In the genomic region with DNA sequence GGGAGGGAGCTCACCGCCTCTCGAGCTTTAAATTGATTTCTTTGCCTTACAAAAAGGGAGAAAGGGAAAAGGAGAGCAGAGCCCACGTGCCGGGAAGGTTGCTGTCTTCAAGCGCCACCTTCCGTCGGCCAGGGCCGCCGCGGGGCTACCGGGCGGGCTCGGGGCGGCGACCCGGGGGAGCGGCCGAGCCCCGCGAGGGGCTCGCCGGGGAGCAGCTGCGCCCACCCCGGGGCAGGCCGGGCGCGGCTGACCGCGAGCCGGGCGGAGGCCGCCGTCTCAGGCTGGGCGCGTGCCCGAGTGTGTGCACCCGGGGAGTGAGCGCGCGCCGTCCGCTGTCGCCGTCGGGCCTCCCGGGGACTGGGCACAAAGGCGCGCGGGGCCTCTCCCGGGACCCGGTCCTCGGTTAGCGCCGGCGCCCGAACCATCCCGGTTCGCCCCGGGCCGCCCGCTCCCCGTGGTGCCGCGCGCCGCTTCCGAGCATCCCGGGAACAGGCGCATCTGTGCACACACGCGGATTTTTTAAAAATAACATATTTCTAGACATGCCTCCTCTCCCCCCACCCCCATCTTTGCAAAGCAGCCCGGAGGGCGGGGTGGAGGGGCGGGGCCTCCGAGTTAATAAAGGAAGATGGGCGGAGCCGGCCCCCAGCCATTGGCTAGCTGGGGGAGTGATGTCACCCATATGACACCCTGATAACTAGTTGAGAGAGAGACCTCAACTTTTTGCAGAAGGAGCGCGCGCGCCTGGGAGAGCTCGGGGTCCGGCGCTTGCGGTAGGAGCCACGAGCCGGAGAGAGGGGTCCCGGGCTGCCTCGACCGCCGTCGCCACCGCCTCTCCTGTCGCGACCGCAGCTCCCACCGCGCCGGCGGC, we compare ENCODE assay signal across 8 cellular contexts. TPM values are rescaled to one million over a fixed set of nuclear protein-coding genes. Genes with fewer than 3 reads are reported as not detected.
DNase-seq lines count a peak whose midpoint lies in the region; ATAC-seq and TF ChIP-seq lines count a peak whose summit lies in the region.

Gene SOX11 (plus strand): TSS at position 726 of the 871 bp plus-strand sequence. CDS start 338 bp downstream, outside the sequence.

- H3K9me3 ChIP-seq in neuronal stem cell (replicated peaks in 1 of 2; ENCODE audit: control insufficient read depth in 2 of 2, insufficient read depth in 1 of 2, low read depth in 1 of 2, low read length in 2 of 2): no peaks in the 10 kb centered on the region

- DNase-seq in GM20000 (ENCODE audit: low spot score) (peak; percentile 47), NCI-H524 (lab: John Stamatoyannopoulos, UW) (peak; percentile 95 to 98), fibroblast of pulmonary artery (ENCODE audit: low read depth) (peak; percentile 56), neuronal stem cell (ENCODE audit: low spot score) (peak; percentile 96), left lobe of liver (ENCODE audit: low spot score) (no peak)

- peak within 1 kb of the TSS; percentile 93 for H2AK5ac ChIP-seq in neuronal stem cell (ENCODE audit: low read depth, low read length)

- H3K9ac ChIP-seq in neuronal stem cell (ENCODE audit: low read depth, low read length, poor library complexity): peak within 1 kb of the TSS; percentile 99

- peak within 1 kb of the TSS; percentile 79 for H4K91ac ChIP-seq in neuronal stem cell (ENCODE audit: low read depth, low read length, poor library complexity)

- no peak for TF ChIP-seq CTCF in GM20000 (IDR thresholded peaks at IDR 0.05; ENCODE audit: extremely low read depth, missing control alignments)
- TF ChIP-seq CTCF in fibroblast of pulmonary artery (IDR thresholded peaks at IDR 0.05; ENCODE audit: low read length, missing control alignments): no peak

- peak within 1 kb of the TSS; percentile 99 for H3K18ac ChIP-seq in neuronal stem cell (ENCODE audit: low read length)

- H3K27me3 ChIP-seq in neuronal stem cell (ENCODE audit: control insufficient read depth in 3 of 3, insufficient read depth in 3 of 3, low read depth in 1 of 3, low read length in 3 of 3): no peaks in the 10 kb centered on the region

- H3K14ac ChIP-seq in neuronal stem cell (ENCODE audit: low read length): peak within 1 kb of the TSS; percentile 94

- peak within 1 kb of the TSS; percentile 93 for H2BK5ac ChIP-seq in neuronal stem cell (ENCODE audit: low read length)

- H3K27ac ChIP-seq in neuronal stem cell (replicated peaks; ENCODE audit: low read length): peak within 1 kb of the TSS; percentile 99

- H2AFZ ChIP-seq in neuronal stem cell (ENCODE audit: low read length): peak within 1 kb of the TSS; percentile 81

- H3K4me3 ChIP-seq in fibroblast of pulmonary artery (replicated peaks; ENCODE audit: low read depth, low read length) (peak within 1 kb of the TSS; percentile 36), neuronal stem cell (ENCODE audit: low read length in 2 of 2) (peak within 1 kb of the TSS; percentile 71 to 99)

- peaks cover 5% of the 10 kb centered on the region for H3K79me1 ChIP-seq in neuronal stem cell (ENCODE audit: low read depth, low read length)

- ATAC-seq in HG02610 (IDR thresholded peaks at IDR 0.05; ENCODE audit: unreplicated experiment) (no peak), left lobe of liver (no peak), GM21717 (IDR thresholded peaks at IDR 0.05; ENCODE audit: unreplicated experiment) (no peak), HG03280 (IDR thresholded peaks at IDR 0.05; ENCODE audit: unreplicated experiment) (no peak)

- peak within 1 kb of the TSS; percentile 48 for H4K8ac ChIP-seq in neuronal stem cell (ENCODE audit: low read depth, low read length)

- H2BK15ac ChIP-seq in neuronal stem cell (ENCODE audit: low read length): peak within 1 kb of the TSS; percentile 49

- no CpG with 5 or more reads among the region's 100 CpGs for WGBS in neuronal stem cell (ENCODE audit: extremely low coverage in 2 of 2, insufficient read length in 2 of 2, insufficient replicate concordance in 1 of 2), 2 donors

- H2BK120ac ChIP-seq in neuronal stem cell (ENCODE audit: low read depth, low read length): peak within 1 kb of the TSS; percentile 81

- H2BK12ac ChIP-seq in neuronal stem cell (ENCODE audit: low read length): peak within 1 kb of the TSS; percentile 58

- peaks cover 0 to 8% of the 10 kb centered on the region in 2 donors for H3K4me1 ChIP-seq in neuronal stem cell (ENCODE audit: control insufficient read depth in 2 of 2, insufficient read depth in 1 of 2, low read depth in 1 of 2, low read length in 2 of 2)

- H3K36me3 ChIP-seq in neuronal stem cell (replicated peaks in 1 of 2; ENCODE audit: control insufficient read depth in 2 of 2, insufficient read depth in 2 of 2, low read length in 2 of 2): peaks cover 12 to 32% of the 10 kb centered on the region in 2 donors

- peak within 1 kb of the TSS; percentile 77 for H3K4me2 ChIP-seq in neuronal stem cell (ENCODE audit: insufficient read depth, low read length, poor library complexity, severe bottlenecking)

- peak within 1 kb of the TSS; percentile 76 for H3K4ac ChIP-seq in neuronal stem cell (ENCODE audit: low read length)

- H3K23ac ChIP-seq in neuronal stem cell (ENCODE audit: low read depth, low read length, poor library complexity): peak within 1 kb of the TSS; percentile 98

RNA-seq across cellular contexts. Expression of gene SOX11, which starts in this region (rescaled TPM):
- 150 TPM for polyA plus RNA-seq in neuronal stem cell (2013, experiment 1 of 2)
- polyA plus RNA-seq in neuronal stem cell (2013, experiment 2 of 2): 165 TPM
- total RNA-seq in left lobe of liver: 0.05 TPM
